8 cellular contexts compared by ENCODE assay signal in genomic region chr6:130885392-130886192, GRCh38. TPM values are rescaled to one million over a fixed set of nuclear protein-coding genes. Genes with fewer than 3 reads are reported as not detected.
DNase-seq lines count a peak whose midpoint lies in the region; FAIRE-seq and TF ChIP-seq lines count a peak whose summit lies in the region.

No MANE protein-coding gene starts in this region.

- no peak overlapping the region for H3K4ac ChIP-seq in trophoblast cell (ENCODE audit: low read depth, low read length)

- H3K9me3 ChIP-seq in GM23248 (ENCODE audit: low read depth) (no peaks in the 10 kb centered on the region), trophoblast cell (ENCODE audit: insufficient read depth, low read depth, low read length) (no peaks in the 10 kb centered on the region), vagina (no peaks in the 10 kb centered on the region)

- no peak overlapping the region for H2AK5ac ChIP-seq in trophoblast cell (ENCODE audit: low read length)

- H3K79me1 ChIP-seq in trophoblast cell (ENCODE audit: low read length), result no peaks in the 10 kb centered on the region

- H3K9ac ChIP-seq in GM23248 (no peak overlapping the region), trophoblast cell (ENCODE audit: low read length) (no peak overlapping the region)

- no peak overlapping the region for H2BK120ac ChIP-seq in trophoblast cell (ENCODE audit: insufficient read depth, low read length, poor library complexity)

- H3K27ac ChIP-seq in GM23248, result no peak overlapping the region
- H3K27ac ChIP-seq in trophoblast cell (ENCODE audit: low read depth, low read length), result no peak overlapping the region
- no peak overlapping the region for H3K27ac ChIP-seq in vagina

- no peak overlapping the region for H4K12ac ChIP-seq in trophoblast cell (ENCODE audit: low read depth, low read length)

- no peak overlapping the region for H3K23ac ChIP-seq in trophoblast cell (ENCODE audit: low read length)

- H2AFZ ChIP-seq in GM23248 (no peak overlapping the region), trophoblast cell (ENCODE audit: insufficient read depth, low read length, poor library complexity) (no peak overlapping the region)

- H3K4me3 ChIP-seq in GM23248 (no peak overlapping the region), trophoblast cell (ENCODE audit: low read depth, low read length) (no peak overlapping the region), vagina (no peak overlapping the region)

- no peak overlapping the region for H3K4me2 ChIP-seq in GM23248 (ENCODE audit: unreplicated experiment)
- H3K4me2 ChIP-seq in trophoblast cell (ENCODE audit: low read length), result no peak overlapping the region

- no peak overlapping the region for H4K91ac ChIP-seq in trophoblast cell (ENCODE audit: low read depth, low read length)

- no peaks in the 10 kb centered on the region for H3K9me2 ChIP-seq in GM23248 (ENCODE audit: insufficient read depth)

- no peak overlapping the region for H3K18ac ChIP-seq in trophoblast cell (ENCODE audit: low read length)

- peak; percentile 79 to 95 (median 90) for TF ChIP-seq CTCF in vagina (IDR thresholded peaks at IDR 0.05)

- no peak overlapping the region for H2BK12ac ChIP-seq in trophoblast cell (ENCODE audit: low read length)

- peaks cover 5% of the 10 kb centered on the region for H3F3A ChIP-seq in GM23248 (ENCODE audit: insufficient read depth)

- H3K36me3 ChIP-seq in GM23248 (ENCODE audit: low read depth) (peaks cover 5% of the 10 kb centered on the region; the same call in 1 of the 2 replicates), trophoblast cell (ENCODE audit: control insufficient read depth in 1 of 2, insufficient read depth in 2 of 2, low read length in 2 of 2) (peaks cover 2% of the 10 kb centered on the region in 2 experiments), vagina (no peaks in the 10 kb centered on the region)

- H4K8ac ChIP-seq in trophoblast cell (ENCODE audit: low read depth, low read length), result no peak overlapping the region

- no peaks in the 10 kb centered on the region for H3K27me3 ChIP-seq in GM23248 (replicated peaks; ENCODE audit: insufficient read depth)
- no peaks in the 10 kb centered on the region for H3K27me3 ChIP-seq in trophoblast cell (ENCODE audit: insufficient read depth, low read length)
- no peaks in the 10 kb centered on the region for H3K27me3 ChIP-seq in vagina

- in situ Hi-C loops in GM23248 (cut with MboI), result loop anchor here (25.0 kb wide), 1 partner anchor 652 kb away; no protein-coding TSS in a partner anchor

- FAIRE-seq in frontal cortex (lab: Jason Lieb, UNC), result peak; percentile 90

- no peak overlapping the region for H2BK5ac ChIP-seq in trophoblast cell (ENCODE audit: low read depth, low read length, poor library complexity)

- DNase-seq in GDM1 (lab: John Stamatoyannopoulos, UW), result peak; percentile 48
- DNase-seq in GM23248, result peak; percentile 71
- peak; percentile 71 for DNase-seq in LHCN-M2 (ENCODE audit: low read depth)
- DNase-seq in SIG-M5 (lab: John Stamatoyannopoulos, UW), result peak; percentile 2
- DNase-seq in activated effector memory CD4-positive, alpha-beta T cell treated with anti-CD3 and anti-CD28 coated beads, Interleukin-2, amount 50 U/mL, for 16 hours, result peak; percentile 80
- DNase-seq in frontal cortex (ENCODE audit: low spot score in 2 of 2), result peak; percentile 15 to 42
- DNase-seq in trophoblast cell, result peak; percentile 71 to 91
- no peak for DNase-seq in vagina (ENCODE audit: extremely low spot score in 2 of 2)

- H3K4me1 ChIP-seq in GM23248 (ENCODE audit: insufficient read depth), result peaks cover 5% of the 10 kb centered on the region
- H3K4me1 ChIP-seq in trophoblast cell (ENCODE audit: control insufficient read depth in 1 of 2, insufficient read depth in 2 of 2, low read length in 2 of 2), result no peaks in the 10 kb centered on the region
- H3K4me1 ChIP-seq in vagina, result no peaks in the 10 kb centered on the region

- 27 to 28% methylated on average over 4 of the region's 4 CpGs for WGBS in GM23248 (ENCODE audit: low coverage in 1 of 2, low lambda C conversion rate in 2 of 2, missing lambda C conversion rate in 2 of 2), 2 experiments
- WGBS in trophoblast cell (ENCODE audit: extremely low coverage, insufficient coverage, insufficient read length), result no CpG with 5 or more reads among the region's 4 CpGs

- H3K79me2 ChIP-seq in GM23248 (ENCODE audit: insufficient read depth), result no peaks in the 10 kb centered on the region
- H3K79me2 ChIP-seq in trophoblast cell (ENCODE audit: control insufficient read depth, insufficient read depth, low read length, poor library complexity), result no peaks in the 10 kb centered on the region

- no peak for TF ChIP-seq POLR2A in vagina (IDR thresholded peaks at IDR 0.05)

- H3K14ac ChIP-seq in trophoblast cell (ENCODE audit: low read length), result no peak overlapping the region

- intact Hi-C loops in vagina (cut with DNase I), result loop anchor here (5.0 kb wide), 1 partner anchor 177 kb away; the partner anchor contains the start of gene EPB41L2

- no peaks in the 10 kb centered on the region for H4K20me1 ChIP-seq in GM23248 (ENCODE audit: insufficient read depth)

RNA-seq across cellular contexts. Expression of gene SMLR1, which starts 58.4 kb away (rescaled TPM):
- total RNA-seq in GM23248 (2014; rRNA removed; shearing (Covaris generic)), result not detected in 2 replicates
- polyA plus RNA-seq in GM23248 (2016; fragmentation: Nextera tagmentation; extraction: Ambion mirVana), result not detected in 2 replicates
- not detected in 2 replicates for total RNA-seq in LHCN-M2 (2014; rRNA removed)
- polyA plus RNA-seq in LHCN-M2 (2012), result not detected
- not detected for total RNA-seq in frontal cortex
- not detected in 2 replicates for polyA plus RNA-seq in trophoblast cell (2013)
- total RNA-seq in vagina, result not detected

Comparison
In these comparisons a context has a peak if more than half of its experiments do, and no peak if none do; other contexts are left out.
1. DNase-seq: peak in GDM1 (single experiment), GM23248 (single experiment), LHCN-M2 (single experiment), SIG-M5 (single experiment), activated effector memory CD4-positive, alpha-beta T cell treated with anti-CD3 and anti-CD28 coated beads, Interleukin-2, amount 50 U/mL, for 16 hours (single experiment), frontal cortex (2 of 2) and trophoblast cell (2 of 2); none in vagina (0 of 2).